18 cellular contexts compared by ENCODE assay signal in the genomic region with DNA sequence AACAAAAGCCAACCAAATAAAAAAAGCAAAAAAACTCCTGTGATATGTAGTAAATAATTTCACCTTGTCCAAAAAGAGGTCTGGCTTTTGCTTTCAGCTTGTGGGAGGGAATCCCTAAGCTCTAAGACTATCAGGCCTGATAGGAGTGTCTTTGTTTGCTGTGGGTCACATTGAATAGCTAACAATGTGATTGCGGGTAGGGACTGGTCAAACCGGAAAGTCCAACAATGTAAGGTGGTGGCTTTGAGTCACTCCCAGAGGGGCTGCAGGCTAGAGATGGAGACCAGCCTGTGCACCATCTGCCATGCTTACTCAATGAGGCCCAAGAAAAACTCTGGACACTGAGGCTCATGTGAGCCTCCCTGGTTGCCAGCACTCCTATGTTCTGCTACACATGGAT.
"Had no signal": no experiment of that assay in that cellular context is flagged by ENCODE, and none has a peak within 500 bp of the region (broad histone marks: within the 10 kb centered on the region; RNA-seq: fewer than 3 reads in every experiment).

No MANE protein-coding gene starts in this region.

- H3K36me3 ChIP-seq: brain microvascular endothelial cell, heart left ventricle, neutrophil, tibial artery had no signal

- H3K9ac ChIP-seq: parathyroid adenoma had no signal

- DNase-seq: activated CD4-positive, CD25-positive, alpha-beta regulatory T cell treated with anti-CD3 and anti-CD28 coated beads, Interleukin-2, amount 50 U/mL, for 72 hours; activated naive CD4-positive, alpha-beta T cell; activated T-cell treated with anti-CD3 and anti-CD28 coated beads for 4 hours; anterior cingulate cortex; brain microvascular endothelial cell; effector CD8-positive, alpha-beta T cell; heart left ventricle; naive thymus-derived CD8-positive, alpha-beta T cell; retina; stimulated activated CD4-positive, alpha-beta T cell treated with anti-CD3 and anti-CD28 coated beads, Interleukin-2, amount 100 ng/mL, for 48 hours; stimulated activated naive B cell treated with anti-CD40 and anti-IgM and Interleukin-4, amounts not matched to agents 10 μg/mL and 1 μg/mL and 100 μg/mL, for 72 hours had no signal

- H3K27ac Mint-ChIP-seq: naive thymus-derived CD8-positive, alpha-beta T cell; stimulated activated naive B cell treated with anti-CD40 and anti-IgM and Interleukin-4, amounts not matched to agents 10 μg/mL and 1 μg/mL and 100 μg/mL, for 72 hours; T-helper 2 cell treated with Interferon-gamma antibody and Interleukin-4, amounts not matched to agents 5 μg/mL and 100 μg/mL, for 36 hours had no signal

- H3K4me3 ChIP-seq: heart left ventricle, tibial artery had no signal

- H3K4me1 ChIP-seq: parathyroid adenoma had no signal

- FAIRE-seq: frontal cortex, islet of Langerhans had no signal

- H3K27me3 ChIP-seq: heart left ventricle, neutrophil had no signal

- H3K9me3 Mint-ChIP-seq: T-helper 2 cell treated with Interferon-gamma antibody and Interleukin-4, amounts not matched to agents 5 μg/mL and 100 μg/mL, for 36 hours had no signal

- H3K79me2 ChIP-seq: parathyroid adenoma had no signal

- ATAC-seq: heart left ventricle; left lobe of liver; naive thymus-derived CD8-positive, alpha-beta T cell; stimulated activated naive B cell treated with anti-CD40 and anti-IgM and Interleukin-4, amounts not matched to agents 10 μg/mL and 1 μg/mL and 100 μg/mL, for 72 hours had no signal

- H2AFZ ChIP-seq: parathyroid adenoma had no signal

- H3K36me3 Mint-ChIP-seq: stimulated activated naive B cell treated with anti-CD40 and anti-IgM and Interleukin-4, amounts not matched to agents 10 μg/mL and 1 μg/mL and 100 μg/mL, for 72 hours had no signal

- H3K4me3 Mint-ChIP-seq: naive thymus-derived CD8-positive, alpha-beta T cell; stimulated activated naive B cell treated with anti-CD40 and anti-IgM and Interleukin-4, amounts not matched to agents 10 μg/mL and 1 μg/mL and 100 μg/mL, for 72 hours; T-helper 2 cell treated with Interferon-gamma antibody and Interleukin-4, amounts not matched to agents 5 μg/mL and 100 μg/mL, for 36 hours had no signal

- H3K9me3 ChIP-seq: neutrophil, tibial artery had no signal

- H3K27ac ChIP-seq: brain microvascular endothelial cell, heart left ventricle, neutrophil, parathyroid adenoma, tibial artery had no signal
